17 cellular contexts compared by ENCODE assay signal in genomic region chr2:84956334-84957297, GRCh38. TPM values are rescaled to one million over a fixed set of nuclear protein-coding genes. Genes with fewer than 3 reads are reported as not detected.
DNase-seq lines count a peak whose midpoint lies in the region; ATAC-seq, FAIRE-seq and TF ChIP-seq lines count a peak whose summit lies in the region.
"Had no signal": no experiment of that assay in that cellular context is flagged by ENCODE, and none has a peak within 500 bp of the region (broad histone marks: within the 10 kb centered on the region; RNA-seq: fewer than 3 reads in every experiment).

No MANE protein-coding gene starts in this region.

- DNase-seq in MCF 10A (ENCODE audit: unreplicated experiment) (no peak), breast epithelium (ENCODE audit: low spot score in 2 of 2) (no peak), Panc1 (ENCODE audit: low read depth, low spot score) (no peak), endothelial cell (ENCODE audit: low spot score) (no peak), prostate gland (ENCODE audit: low spot score) (no peak), lower lobe of right lung (no peak), RCC 7860 (ENCODE audit: low spot score) (no peak), foreskin fibroblast (no peak)
- DNase-seq: activated CD4-positive, alpha-beta T cell treated with anti-CD3 and anti-CD28 coated beads, Interleukin-2, amount 10 ng/mL, durations not matched to agents 7 days and 5 days; activated T-cell treated with anti-CD3 and anti-CD28 coated beads, Interleukin-2, amount 50 U/mL, for 72 hours; erythroblast; SHP77 treated with DMSO at 0.1 percent for 48 hours; spleen; stimulated activated naive CD4-positive, alpha-beta T cell treated with Interleukin-2 at 50 U/mL for 16 hours had no signal

- POLR2A ChIA-PET in MCF 10A (lab: Yijun Ruan, JAX) (interaction anchor here (0.6 to 8.1 kb wide), 4 partner anchors 11 to 61 kb away, joined by 3 to 198 read pairs (median 50); partner anchors contain the start of gene KCMF1), Panc1 (lab: Charles Lee) (interaction anchor here (0.6 to 2.4 kb wide), 2 partner anchors 10 to 36 kb away, joined by 4 to 12 read pairs; no protein-coding TSS in a partner anchor)

- peaks cover 29% of the 10 kb centered on the region for H3K4me1 Mint-ChIP-seq in MCF 10A (ENCODE audit: insufficient read depth, unreplicated experiment)
- peaks cover 21% of the 10 kb centered on the region for H3K4me1 Mint-ChIP-seq in endothelial cell (ENCODE audit: unreplicated experiment)

- no peak for TF ChIP-seq POLR2A in breast epithelium (IDR thresholded peaks at IDR 0.05)
- no peak for TF ChIP-seq POLR2A in prostate gland (IDR thresholded peaks at IDR 0.05)

- intact Hi-C loops in MCF 10A (cut with micrococcal nuclease), result no loop called here
- intact Hi-C loops in breast epithelium (cut with DNase I; ENCODE audit: low total_unique reads), result no loop called here
- intact Hi-C loops in Panc1 (cut with micrococcal nuclease; ENCODE audit: unreplicated experiment), result no loop called here
- intact Hi-C loops in prostate gland (cut with DNase I), result no loop called here
- intact Hi-C loops in lower lobe of right lung (cut with DNase I), result no loop called here

- H3K27me3 ChIP-seq in breast epithelium (no peaks in the 10 kb centered on the region), Panc1 (ENCODE audit: control insufficient read depth, insufficient read depth, low read length) (no peaks in the 10 kb centered on the region), prostate gland (replicated peaks; ENCODE audit: insufficient read depth) (no peaks in the 10 kb centered on the region), lower lobe of right lung (ENCODE audit: low read depth) (no peaks in the 10 kb centered on the region)
- H3K27me3 ChIP-seq: spleen had no signal

- H3K9me3 Mint-ChIP-seq in MCF 10A (ENCODE audit: unreplicated experiment) (peaks cover 7% of the 10 kb centered on the region), endothelial cell (ENCODE audit: unreplicated experiment) (no peaks in the 10 kb centered on the region)
- H3K9me3 Mint-ChIP-seq: activated CD4-positive, alpha-beta T cell treated with anti-CD3 and anti-CD28 coated beads, Interleukin-2, amount 10 ng/mL, durations not matched to agents 7 days and 5 days; activated T-cell treated with anti-CD3 and anti-CD28 coated beads, Interleukin-2, amount 50 U/mL, for 72 hours; T-helper 2 cell treated with Interferon-gamma antibody and Interleukin-4, amounts not matched to agents 5 μg/mL and 100 μg/mL, for 36 hours had no signal

- TF ChIP-seq CTCF in MCF 10A (IDR thresholded peaks at IDR 0.05; ENCODE audit: unreplicated experiment) (no peak), breast epithelium (IDR thresholded peaks at IDR 0.05) (no peak), Panc1 (IDR thresholded peaks at IDR 0.05) (no peak), endothelial cell (IDR thresholded peaks at IDR 0.05; ENCODE audit: unreplicated experiment) (no peak), prostate gland (IDR thresholded peaks at IDR 0.05) (no peak), lower lobe of right lung (IDR thresholded peaks at IDR 0.05) (no peak), foreskin fibroblast (IDR thresholded peaks at IDR 0.05; ENCODE audit: low read depth, low read length) (no peak)

- H3K36me3 Mint-ChIP-seq in MCF 10A (ENCODE audit: insufficient read depth, unreplicated experiment) (peaks cover 25% of the 10 kb centered on the region), endothelial cell (ENCODE audit: low read depth, unreplicated experiment) (peaks cover 9% of the 10 kb centered on the region)

- H3K9me3 ChIP-seq in breast epithelium (no peaks in the 10 kb centered on the region), Panc1 (ENCODE audit: control insufficient read depth, insufficient read depth, low read depth, low read length) (no peaks in the 10 kb centered on the region), prostate gland (no peaks in the 10 kb centered on the region), lower lobe of right lung (no peaks in the 10 kb centered on the region)
- H3K9me3 ChIP-seq: spleen had no signal

- FAIRE-seq in RCC 7860 (lab: Jason Lieb, UNC), result no peak
- FAIRE-seq: colon, kidney had no signal

- ATAC-seq in Panc1 (no peak), lower lobe of right lung (no peak)
- ATAC-seq: activated T-cell treated with anti-CD3 and anti-CD28 coated beads, Interleukin-2, amount 50 U/mL, for 72 hours had no signal

- CTCF ChIA-PET in MCF 10A (lab: Yijun Ruan, JAX) (interaction anchor here (0.6 to 3.5 kb wide), 6 partner anchors 10 to 913 kb away, joined by 3 to 22 read pairs (median 6); no protein-coding TSS in a partner anchor), Panc1 (lab: Charles Lee) (interaction anchor here (0.6 to 0.8 kb wide), 2 partner anchors 28 to 31 kb away, joined by 4 read pairs; no protein-coding TSS in a partner anchor)

- BruUV-seq in MCF 10A (replicated peaks; lab: Mats Ljungman, UMichigan) (no TSS peak), Panc1 (replicated peaks; lab: Mats Ljungman, UMichigan) (no TSS peak)

- H3K27ac Mint-ChIP-seq in MCF 10A (ENCODE audit: low read depth, unreplicated experiment), result peak overlapping the region; percentile 98
- H3K27ac Mint-ChIP-seq in endothelial cell (ENCODE audit: unreplicated experiment), result peak overlapping the region; percentile 75
- H3K27ac Mint-ChIP-seq: activated CD4-positive, alpha-beta T cell treated with anti-CD3 and anti-CD28 coated beads, Interleukin-2, amount 10 ng/mL, durations not matched to agents 7 days and 5 days; activated T-cell treated with anti-CD3 and anti-CD28 coated beads, Interleukin-2, amount 50 U/mL, for 72 hours; T-helper 2 cell treated with Interferon-gamma antibody and Interleukin-4, amounts not matched to agents 5 μg/mL and 100 μg/mL, for 36 hours had no signal

- peaks cover 0 to 3% of the 10 kb centered on the region in 2 donors for H3K4me1 ChIP-seq in breast epithelium
- peaks cover 42% of the 10 kb centered on the region for H3K4me1 ChIP-seq in Panc1 (ENCODE audit: control insufficient read depth, insufficient read depth, low read length)
- peaks cover 7% of the 10 kb centered on the region for H3K4me1 ChIP-seq in prostate gland (replicated peaks)
- peaks cover 5% of the 10 kb centered on the region for H3K4me1 ChIP-seq in lower lobe of right lung

- H3K4me3 ChIP-seq in breast epithelium, result no peak overlapping the region
- no peak overlapping the region; a peak in 1 of 4 replicates for H3K4me3 ChIP-seq in Panc1 (ENCODE audit: low read depth in 2 of 2, low read length in 2 of 2)
- no peak overlapping the region for H3K4me3 ChIP-seq in prostate gland
- H3K4me3 ChIP-seq in lower lobe of right lung, result no peak overlapping the region
- no peak overlapping the region for H3K4me3 ChIP-seq in foreskin fibroblast (ENCODE audit: low read depth in 1 of 2, low read length in 2 of 2)
- H3K4me3 ChIP-seq: spleen had no signal

- no peak overlapping the region for H3K4me3 Mint-ChIP-seq in MCF 10A (ENCODE audit: unreplicated experiment)
- peak overlapping the region; percentile 34 for H3K4me3 Mint-ChIP-seq in endothelial cell (ENCODE audit: unreplicated experiment)
- H3K4me3 Mint-ChIP-seq: activated CD4-positive, alpha-beta T cell treated with anti-CD3 and anti-CD28 coated beads, Interleukin-2, amount 10 ng/mL, durations not matched to agents 7 days and 5 days; activated T-cell treated with anti-CD3 and anti-CD28 coated beads, Interleukin-2, amount 50 U/mL, for 72 hours; T-helper 2 cell treated with Interferon-gamma antibody and Interleukin-4, amounts not matched to agents 5 μg/mL and 100 μg/mL, for 36 hours had no signal

- in situ Hi-C loops in Panc1 (cut with HindIII; ENCODE audit: low pct_unique_long_range_greater_than_20kb, low sequenced_read_pairs), result no loop called here

- H3K27me3 Mint-ChIP-seq in MCF 10A (ENCODE audit: insufficient read depth, unreplicated experiment) (no peaks in the 10 kb centered on the region), endothelial cell (ENCODE audit: unreplicated experiment) (peaks cover 11% of the 10 kb centered on the region)
- H3K27me3 Mint-ChIP-seq: activated CD4-positive, alpha-beta T cell treated with anti-CD3 and anti-CD28 coated beads, Interleukin-2, amount 10 ng/mL, durations not matched to agents 7 days and 5 days had no signal

- no peaks in the 10 kb centered on the region for H3K36me3 ChIP-seq in breast epithelium
- no peaks in the 10 kb centered on the region for H3K36me3 ChIP-seq in Panc1 (ENCODE audit: control insufficient read depth, insufficient read depth, low read length)
- H3K36me3 ChIP-seq in prostate gland, result no peaks in the 10 kb centered on the region
- H3K36me3 ChIP-seq in lower lobe of right lung, result no peaks in the 10 kb centered on the region

- WGBS in prostate gland, result 92% methylated on average over 12 of the region's 12 CpGs

- H3K27ac ChIP-seq in breast epithelium, result no peak overlapping the region
- peak overlapping the region; percentile 94 for H3K27ac ChIP-seq in Panc1 (ENCODE audit: low read length)
- H3K27ac ChIP-seq in prostate gland, result peak overlapping the region; percentile 86 to 87
- H3K27ac ChIP-seq in lower lobe of right lung, result no peak overlapping the region
- H3K27ac ChIP-seq: spleen had no signal

RNA-seq across cellular contexts. Expression of gene KCMF1, which starts 14.3 kb away (rescaled TPM):
- total RNA-seq in MCF 10A (2022), result 169 and 170 TPM in 2 replicates
- total RNA-seq in breast epithelium, result 10 to 100 TPM; 35.7 to 68.6 (median 49.3) TPM
- 163 TPM for total RNA-seq in Panc1 (2021; ENCODE audit: unreplicated experiment)
- polyA plus RNA-seq in Panc1 (2012; ENCODE audit: insufficient read length), result 73.4 TPM
- 84.6 TPM for total RNA-seq in endothelial cell (ENCODE audit: unreplicated experiment)
- total RNA-seq in prostate gland, result 10 to 100 TPM; 20.5 to 33.1 TPM
- total RNA-seq in lower lobe of right lung, result 64.2 TPM

RNA-seq across cellular contexts. Expression of gene TMSB10, which starts 51.2 kb away (rescaled TPM):
- total RNA-seq in MCF 10A (2022), result 3,313 and 3,349 TPM in 2 replicates
- 1,000 to 10,000 TPM; 1,918 to 5,529 (median 3,700) TPM for total RNA-seq in breast epithelium
- total RNA-seq in Panc1 (2021; ENCODE audit: unreplicated experiment), result 1,916 TPM
- 3,818 TPM for polyA plus RNA-seq in Panc1 (2012; ENCODE audit: insufficient read length)
- 3,500 TPM for total RNA-seq in endothelial cell (ENCODE audit: unreplicated experiment)
- total RNA-seq in prostate gland, result 1,000 to 10,000 TPM; 1,100 to 3,014 TPM
- total RNA-seq in lower lobe of right lung, result 1,739 TPM

Comparison
In these comparisons a context has a peak if more than half of its experiments do, and no peak if none do; other contexts are left out.
1. H3K27ac ChIP-seq: peak in Panc1 (single experiment) and prostate gland (2 of 2); none in breast epithelium (0 of 2) and lower lobe of right lung (single experiment).